1 cellular context compared by ENCODE assay signal in the genomic region with DNA sequence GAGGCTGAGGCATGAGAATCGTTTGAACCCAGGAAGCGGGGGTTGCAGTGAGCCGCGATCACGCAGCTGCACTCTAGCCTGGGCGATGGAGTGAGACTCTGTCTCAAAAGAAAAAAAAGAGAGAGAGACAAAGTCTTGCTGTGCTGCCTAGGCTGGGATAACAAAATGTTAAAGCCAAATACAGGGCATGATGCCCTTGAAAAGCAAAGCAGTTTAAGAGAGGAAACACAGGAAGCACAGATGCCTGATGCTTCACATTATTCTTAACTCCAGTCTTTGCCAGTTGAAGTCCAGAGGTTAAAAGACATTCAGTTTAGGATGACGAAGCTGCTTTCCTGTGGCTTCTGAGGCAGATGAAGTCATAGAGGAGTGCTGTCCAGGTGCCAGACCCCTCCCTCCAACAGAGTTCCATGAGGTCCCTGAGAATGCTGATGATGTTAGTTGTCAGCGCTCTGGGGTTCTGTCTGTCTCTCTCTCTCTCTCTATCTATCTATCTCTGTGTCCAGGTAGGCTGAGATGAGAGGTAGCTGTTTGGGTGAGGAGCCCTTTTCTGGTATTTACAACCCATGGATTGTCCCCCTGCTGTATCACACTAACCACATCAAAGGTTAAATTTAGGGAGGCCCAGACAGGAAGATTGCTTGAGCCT.
TF ChIP-seq lines count a peak whose summit lies in the region.

No MANE protein-coding gene starts in this region.

TF ChIP-seq in WTC11, 78 proteins besides CTCF, POLR2A, EP300 and RAD21 (continued from another document):
- no peak for TF ChIP-seq ZNF425 (CRISPR knock-in tag; conservative IDR thresholded peaks at IDR 0.05)
- TF ChIP-seq PRRX2 (CRISPR knock-in tag; IDR thresholded peaks at IDR 0.05): no peak
- TF ChIP-seq ZNF263 (CRISPR knock-in tag; IDR thresholded peaks at IDR 0.05; ENCODE audit: low read depth): no peak
- TF ChIP-seq KAT7 (CRISPR knock-in tag; IDR thresholded peaks at IDR 0.05; ENCODE audit: borderline replicate concordance): no peak
- TF ChIP-seq, protein P1, sequence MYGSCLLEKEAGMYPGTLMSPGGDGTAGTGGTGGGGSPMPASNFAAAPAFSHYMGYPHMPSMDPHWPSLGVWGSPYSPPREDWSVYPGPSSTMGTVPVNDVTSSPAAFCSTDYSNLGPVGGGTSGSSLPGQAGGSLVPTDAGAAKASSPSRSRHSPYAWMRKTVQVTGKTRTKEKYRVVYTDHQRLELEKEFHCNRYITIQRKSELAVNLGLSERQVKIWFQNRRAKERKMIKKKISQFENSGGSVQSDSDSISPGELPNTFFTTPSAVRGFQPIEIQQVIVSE (CRISPR knock-in tag; IDR thresholded peaks at IDR 0.05; ENCODE audit: borderline replicate concordance): no peak
- TF ChIP-seq IRF2 (CRISPR knock-in tag; IDR thresholded peaks at IDR 0.05; ENCODE audit: borderline replicate concordance, low read depth): no peak
- TF ChIP-seq, protein P2, sequence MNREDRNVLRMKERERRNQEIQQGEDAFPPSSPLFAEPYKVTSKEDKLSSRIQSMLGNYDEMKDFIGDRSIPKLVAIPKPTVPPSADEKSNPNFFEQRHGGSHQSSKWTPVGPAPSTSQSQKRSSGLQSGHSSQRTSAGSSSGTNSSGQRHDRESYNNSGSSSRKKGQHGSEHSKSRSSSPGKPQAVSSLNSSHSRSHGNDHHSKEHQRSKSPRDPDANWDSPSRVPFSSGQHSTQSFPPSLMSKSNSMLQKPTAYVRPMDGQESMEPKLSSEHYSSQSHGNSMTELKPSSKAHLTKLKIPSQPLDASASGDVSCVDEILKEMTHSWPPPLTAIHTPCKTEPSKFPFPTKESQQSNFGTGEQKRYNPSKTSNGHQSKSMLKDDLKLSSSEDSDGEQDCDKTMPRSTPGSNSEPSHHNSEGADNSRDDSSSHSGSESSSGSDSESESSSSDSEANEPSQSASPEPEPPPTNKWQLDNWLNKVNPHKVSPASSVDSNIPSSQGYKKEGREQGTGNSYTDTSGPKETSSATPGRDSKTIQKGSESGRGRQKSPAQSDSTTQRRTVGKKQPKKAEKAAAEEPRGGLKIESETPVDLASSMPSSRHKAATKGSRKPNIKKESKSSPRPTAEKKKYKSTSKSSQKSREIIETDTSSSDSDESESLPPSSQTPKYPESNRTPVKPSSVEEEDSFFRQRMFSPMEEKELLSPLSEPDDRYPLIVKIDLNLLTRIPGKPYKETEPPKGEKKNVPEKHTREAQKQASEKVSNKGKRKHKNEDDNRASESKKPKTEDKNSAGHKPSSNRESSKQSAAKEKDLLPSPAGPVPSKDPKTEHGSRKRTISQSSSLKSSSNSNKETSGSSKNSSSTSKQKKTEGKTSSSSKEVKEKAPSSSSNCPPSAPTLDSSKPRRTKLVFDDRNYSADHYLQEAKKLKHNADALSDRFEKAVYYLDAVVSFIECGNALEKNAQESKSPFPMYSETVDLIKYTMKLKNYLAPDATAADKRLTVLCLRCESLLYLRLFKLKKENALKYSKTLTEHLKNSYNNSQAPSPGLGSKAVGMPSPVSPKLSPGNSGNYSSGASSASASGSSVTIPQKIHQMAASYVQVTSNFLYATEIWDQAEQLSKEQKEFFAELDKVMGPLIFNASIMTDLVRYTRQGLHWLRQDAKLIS (CRISPR knock-in tag; IDR thresholded peaks at IDR 0.05; ENCODE audit: borderline replicate concordance): no peak
- TF ChIP-seq TCF7 (CRISPR knock-in tag; IDR thresholded peaks at IDR 0.05; ENCODE audit: low read depth): no peak
- TF ChIP-seq ZBTB21 (CRISPR knock-in tag; IDR thresholded peaks at IDR 0.05; ENCODE audit: borderline replicate concordance): no peak
- TF ChIP-seq SOX15 (CRISPR knock-in tag; IDR thresholded peaks at IDR 0.05): no peak
- TF ChIP-seq SMAD4 (CRISPR knock-in tag; IDR thresholded peaks at IDR 0.05): no peak
- TF ChIP-seq, protein P3, sequence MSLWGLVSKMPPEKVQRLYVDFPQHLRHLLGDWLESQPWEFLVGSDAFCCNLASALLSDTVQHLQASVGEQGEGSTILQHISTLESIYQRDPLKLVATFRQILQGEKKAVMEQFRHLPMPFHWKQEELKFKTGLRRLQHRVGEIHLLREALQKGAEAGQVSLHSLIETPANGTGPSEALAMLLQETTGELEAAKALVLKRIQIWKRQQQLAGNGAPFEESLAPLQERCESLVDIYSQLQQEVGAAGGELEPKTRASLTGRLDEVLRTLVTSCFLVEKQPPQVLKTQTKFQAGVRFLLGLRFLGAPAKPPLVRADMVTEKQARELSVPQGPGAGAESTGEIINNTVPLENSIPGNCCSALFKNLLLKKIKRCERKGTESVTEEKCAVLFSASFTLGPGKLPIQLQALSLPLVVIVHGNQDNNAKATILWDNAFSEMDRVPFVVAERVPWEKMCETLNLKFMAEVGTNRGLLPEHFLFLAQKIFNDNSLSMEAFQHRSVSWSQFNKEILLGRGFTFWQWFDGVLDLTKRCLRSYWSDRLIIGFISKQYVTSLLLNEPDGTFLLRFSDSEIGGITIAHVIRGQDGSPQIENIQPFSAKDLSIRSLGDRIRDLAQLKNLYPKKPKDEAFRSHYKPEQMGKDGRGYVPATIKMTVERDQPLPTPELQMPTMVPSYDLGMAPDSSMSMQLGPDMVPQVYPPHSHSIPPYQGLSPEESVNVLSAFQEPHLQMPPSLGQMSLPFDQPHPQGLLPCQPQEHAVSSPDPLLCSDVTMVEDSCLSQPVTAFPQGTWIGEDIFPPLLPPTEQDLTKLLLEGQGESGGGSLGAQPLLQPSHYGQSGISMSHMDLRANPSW (CRISPR knock-in tag; conservative IDR thresholded peaks at IDR 0.05; ENCODE audit: low read depth): no peak
